Comparison of ENCODE assay signal across 21 cellular contexts in the genomic region with DNA sequence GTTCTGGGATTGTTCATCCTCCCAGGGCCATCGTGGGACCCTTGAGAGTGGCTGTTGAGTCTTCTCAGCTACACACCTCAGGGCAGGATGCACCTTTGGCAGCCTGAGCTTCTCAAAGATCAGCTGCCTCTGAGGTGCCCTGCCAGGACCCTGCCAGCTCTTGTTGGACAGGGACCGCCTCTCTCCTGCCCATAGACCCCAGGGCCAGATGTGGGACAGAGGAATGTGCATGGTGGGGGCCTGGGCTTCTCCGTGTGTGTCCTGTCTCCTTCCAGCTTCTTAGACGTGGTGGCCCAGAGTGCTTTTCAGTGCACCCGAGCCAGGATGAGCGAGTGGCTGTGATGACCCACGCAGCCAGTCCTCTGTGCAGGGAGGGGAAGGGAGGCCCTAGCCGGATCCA.
"Had no signal": no experiment of that assay in that cellular context is flagged by ENCODE, and none has a peak within 500 bp of the region (broad histone marks: within the 10 kb centered on the region; RNA-seq: fewer than 3 reads in every experiment).

No MANE protein-coding gene starts in this region.

- DNase-seq: IMR-90, Karpas-422, KG1, MG63, NCI-H1092, NCI-H1105 treated with DMSO at 0.1 percent for 48 hours, NCI-H1417 treated with DMSO at 0.1 percent for 48 hours, NCI-H146, NCI-H1694 treated with DMSO at 0.1 percent for 48 hours, NCI-H1930, NCI-H2081, NCI-H2107, NCI-H2227 treated with DMSO at 0.1 percent for 48 hours, NCI-H524, NCI-H526 treated with DMSO at 0.1 percent for 48 hours, NCI-H748 treated with DMSO at 0.1 percent for 48 hours, RPMI8226, SHP77 treated with DMSO at 0.1 percent for 48 hours, SJCRH30 had no signal

- H3K9me3 ChIP-seq: MG63, SJCRH30 had no signal

- FAIRE-seq: HepG2, RCC 7860 had no signal

- H3K27ac ChIP-seq: SJCRH30 had no signal

- H3K4me1 ChIP-seq: SJCRH30 had no signal

- H3K4me3 ChIP-seq: MG63, SJCRH30 had no signal

- H3K27me3 ChIP-seq: MG63, SJCRH30 had no signal
